Comparison of ENCODE assay signal across 1 cellular context in the genomic region with DNA sequence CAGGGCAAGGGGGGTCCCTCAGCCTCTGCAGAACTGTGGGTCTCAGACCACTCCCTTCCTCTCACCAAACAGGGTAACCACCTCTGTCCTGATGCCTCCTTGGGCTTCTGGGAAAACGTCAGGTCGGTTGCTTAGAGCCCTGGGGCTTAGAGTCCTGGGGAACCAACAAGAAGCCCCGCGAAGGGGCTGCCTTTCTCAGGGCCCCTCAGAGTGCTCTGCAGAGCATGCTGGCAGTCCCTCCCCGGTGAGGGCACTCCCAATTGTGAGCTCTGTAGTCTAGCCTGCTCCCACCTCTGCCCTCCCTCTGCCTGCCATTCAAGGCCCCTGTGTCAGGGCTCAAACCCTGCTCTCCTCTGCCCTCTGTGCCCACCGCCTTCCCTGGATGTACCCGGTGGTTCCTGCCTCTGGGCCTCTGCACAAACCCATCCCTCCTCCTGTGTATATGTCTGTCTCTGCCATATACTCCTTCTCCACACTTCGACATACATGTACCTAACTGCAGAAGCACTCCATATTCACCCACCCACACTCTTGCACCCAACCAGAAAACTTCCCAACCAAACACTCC.
TF ChIP-seq lines count a peak whose summit lies in the region.

No MANE protein-coding gene starts in this region.

TF ChIP-seq in WTC11, 78 proteins besides CTCF, POLR2A, EP300 and RAD21 (continued from another document):
- TF ChIP-seq, protein P1, sequence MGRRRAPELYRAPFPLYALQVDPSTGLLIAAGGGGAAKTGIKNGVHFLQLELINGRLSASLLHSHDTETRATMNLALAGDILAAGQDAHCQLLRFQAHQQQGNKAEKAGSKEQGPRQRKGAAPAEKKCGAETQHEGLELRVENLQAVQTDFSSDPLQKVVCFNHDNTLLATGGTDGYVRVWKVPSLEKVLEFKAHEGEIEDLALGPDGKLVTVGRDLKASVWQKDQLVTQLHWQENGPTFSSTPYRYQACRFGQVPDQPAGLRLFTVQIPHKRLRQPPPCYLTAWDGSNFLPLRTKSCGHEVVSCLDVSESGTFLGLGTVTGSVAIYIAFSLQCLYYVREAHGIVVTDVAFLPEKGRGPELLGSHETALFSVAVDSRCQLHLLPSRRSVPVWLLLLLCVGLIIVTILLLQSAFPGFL (CRISPR knock-in tag; IDR thresholded peaks at IDR 0.05; ENCODE audit: borderline replicate concordance), result no peak
- TF ChIP-seq HMGA2 (CRISPR knock-in tag; IDR thresholded peaks at IDR 0.05), result no peak
- no peak for TF ChIP-seq ZNF317 (CRISPR knock-in tag; IDR thresholded peaks at IDR 0.05; ENCODE audit: borderline replicate concordance, low read depth)
- TF ChIP-seq KAT7 (CRISPR knock-in tag; IDR thresholded peaks at IDR 0.05; ENCODE audit: borderline replicate concordance), result no peak
- no peak for TF ChIP-seq NR2C2 (CRISPR knock-in tag; IDR thresholded peaks at IDR 0.05)
TF ChIP-seq in WTC11: peak in this region for 0.
